16 cellular contexts compared by ENCODE assay signal in genomic region chr20:17655865-17656489, GRCh38. TPM values are rescaled to one million over a fixed set of nuclear protein-coding genes. Genes with fewer than 3 reads are reported as not detected.
A peak's percentile ranks its signal among the peaks of the same experiment; 100 is the strongest.
DNase-seq lines count a peak whose midpoint lies in the region; ATAC-seq, FAIRE-seq and TF ChIP-seq lines count a peak whose summit lies in the region.
"Had no signal": no experiment of that assay in that cellular context is flagged by ENCODE, and none has a peak within 500 bp of the region (broad histone marks: within the 10 kb centered on the region; RNA-seq: fewer than 3 reads in every experiment).

No MANE protein-coding gene starts in this region.

- no peaks in the 10 kb centered on the region for H3K9me3 Mint-ChIP-seq in activated naive CD8-positive, alpha-beta T cell treated with anti-CD3 and anti-CD28 coated beads, Interleukin-2, amount 50 U/mL, for 24 hours
- H3K9me3 Mint-ChIP-seq in activated naive CD8-positive, alpha-beta T cell treated with anti-CD3 and anti-CD28 coated beads for 36 hours, result peaks cover 2% of the 10 kb centered on the region

- H3K36me3 ChIP-seq in endothelial cell of umbilical vein (ENCODE audit: control insufficient read depth in 2 of 2, extremely low read depth in 1 of 2, insufficient read depth in 2 of 2, low read length in 2 of 2) (peaks cover 20 to 27% of the 10 kb centered on the region in 2 experiments), stomach (peaks cover 10 to 66% (median 49%) of the 10 kb centered on the region in 4 donors)

- H3K4me1 Mint-ChIP-seq in activated naive CD8-positive, alpha-beta T cell treated with anti-CD3 and anti-CD28 coated beads, Interleukin-2, amount 50 U/mL, for 24 hours, result peaks cover 16% of the 10 kb centered on the region
- H3K4me1 Mint-ChIP-seq in activated naive CD8-positive, alpha-beta T cell treated with anti-CD3 and anti-CD28 coated beads for 36 hours, result no peaks in the 10 kb centered on the region

- no peak overlapping the region for H3K9ac ChIP-seq in endothelial cell of umbilical vein (replicated peaks; ENCODE audit: extremely low read depth, insufficient read depth, low read length)

- TF ChIP-seq POLR2A in endothelial cell of umbilical vein (IDR thresholded peaks at IDR 0.05; ENCODE audit: low read depth, low read length), result no peak
- TF ChIP-seq POLR2A in stomach (IDR thresholded peaks at IDR 0.05), result no peak

- H3K27me3 Mint-ChIP-seq in activated naive CD8-positive, alpha-beta T cell treated with anti-CD3 and anti-CD28 coated beads, Interleukin-2, amount 50 U/mL, for 24 hours, result no peaks in the 10 kb centered on the region
- H3K27me3 Mint-ChIP-seq in activated naive CD8-positive, alpha-beta T cell treated with anti-CD3 and anti-CD28 coated beads for 36 hours, result no peaks in the 10 kb centered on the region

- FAIRE-seq in RCC 7860 (lab: Jason Lieb, UNC) (no peak), endothelial cell of umbilical vein (lab: Jason Lieb, UNC) (peak; percentile 21), HTR-8/SVneo (lab: Jason Lieb, UNC) (no peak)
- FAIRE-seq: GM18507, TTC549 had no signal

- dilution Hi-C loops in endothelial cell of umbilical vein (cut with MboI; ENCODE audit: extremely low pct_ligation_motif_present, low sequenced_read_pairs), result no loop called here

- no peaks in the 10 kb centered on the region for H3K27me3 ChIP-seq in endothelial cell of umbilical vein (ENCODE audit: control insufficient read depth in 2 of 2, insufficient read depth in 2 of 2, low read length in 2 of 2)
- no peaks in the 10 kb centered on the region for H3K27me3 ChIP-seq in stomach
- H3K27me3 ChIP-seq: left lung, neutrophil had no signal

- H3K4me3 ChIP-seq in endothelial cell of umbilical vein (replicated peaks in 1 of 3; ENCODE audit: insufficient read depth in 1 of 3, low read depth in 1 of 3, low read length in 3 of 3), result no peak overlapping the region
- no peak overlapping the region for H3K4me3 ChIP-seq in stomach
- H3K4me3 ChIP-seq: left lung, PC-9 had no signal

- POLR2A ChIA-PET in endothelial cell of umbilical vein (lab: Charles Lee), result no interaction called here

- H3K79me2 ChIP-seq in endothelial cell of umbilical vein (ENCODE audit: control insufficient read depth, insufficient read depth, low read length), result peaks cover 48% of the 10 kb centered on the region

- TF ChIP-seq EP300 in stomach (IDR thresholded peaks at IDR 0.05), result no peak

- H3K4me3 Mint-ChIP-seq in activated naive CD8-positive, alpha-beta T cell treated with anti-CD3 and anti-CD28 coated beads, Interleukin-2, amount 50 U/mL, for 24 hours, result no peak overlapping the region
- no peak overlapping the region for H3K4me3 Mint-ChIP-seq in activated naive CD8-positive, alpha-beta T cell treated with anti-CD3 and anti-CD28 coated beads for 36 hours

- no peaks in the 10 kb centered on the region for H3K9me1 ChIP-seq in endothelial cell of umbilical vein (replicated peaks; ENCODE audit: control insufficient read depth, extremely low read depth, insufficient read depth, low read length)

- intact Hi-C loops in endothelial cell of umbilical vein (cut with micrococcal nuclease) (loop anchor here (1.0 kb wide), 5 partner anchors 9 to 340 kb away; partner anchors contain the start of gene RRBP1), stomach (cut with DNase I; ENCODE audit: low total_unique reads) (no loop called here)

- peak; percentile 39 for ATAC-seq in activated naive CD8-positive, alpha-beta T cell treated with anti-CD3 and anti-CD28 coated beads, Interleukin-2, amount 50 U/mL, for 24 hours
- ATAC-seq in activated CD4-positive, CD25-positive, alpha-beta regulatory T cell treated with anti-CD3 and anti-CD28 coated beads, Interleukin-2, amount 50 U/mL, for 24 hours, result no peak
- ATAC-seq in HG02938 (IDR thresholded peaks at IDR 0.05; ENCODE audit: unreplicated experiment), result no peak
- ATAC-seq: left lung had no signal

- CTCF ChIA-PET in endothelial cell of umbilical vein (lab: Charles Lee), result interaction anchor here (1.1 to 3.8 kb wide), 7 partner anchors 9 to 308 kb away, joined by 3 to 51 read pairs (median 6); partner anchors contain the start of gene RRBP1

- TF ChIP-seq CTCF in endothelial cell of umbilical vein (IDR thresholded peaks at IDR 0.05; ENCODE audit: extremely low read depth in 1 of 2, insufficient read depth in 1 of 2, low read depth in 1 of 2, low read length in 2 of 2), result no peak
- TF ChIP-seq CTCF in stomach (IDR thresholded peaks at IDR 0.05), result no peak

- no peak overlapping the region for H3K27ac ChIP-seq in endothelial cell of umbilical vein (ENCODE audit: insufficient read depth, low read depth, low read length)
- H3K27ac ChIP-seq in stomach, result peak overlapping the region in 3 of 5 donors; percentile 13 to 52 (median 31)
- H3K27ac ChIP-seq: left lung, neutrophil, PC-9 had no signal

- peaks cover 23% of the 10 kb centered on the region for H3K36me3 Mint-ChIP-seq in activated naive CD8-positive, alpha-beta T cell treated with anti-CD3 and anti-CD28 coated beads, Interleukin-2, amount 50 U/mL, for 24 hours (ENCODE audit: low read depth)
- peaks cover 25% of the 10 kb centered on the region for H3K36me3 Mint-ChIP-seq in activated naive CD8-positive, alpha-beta T cell treated with anti-CD3 and anti-CD28 coated beads for 36 hours

- H2AFZ ChIP-seq in endothelial cell of umbilical vein (ENCODE audit: low read depth, low read length), result no peak overlapping the region
- H2AFZ ChIP-seq: PC-9 had no signal

- H3K4me1 ChIP-seq in endothelial cell of umbilical vein (ENCODE audit: control insufficient read depth, extremely low read depth, insufficient read depth, low read length) (peaks cover 5% of the 10 kb centered on the region), stomach (peaks cover 24 to 76% (median 39%) of the 10 kb centered on the region in 4 donors)

- WGBS in stomach, 5 donors, result 66 to 73% (median 71%) methylated on average over 11 of the region's 11 CpGs

- H3K4me2 ChIP-seq in endothelial cell of umbilical vein (ENCODE audit: insufficient read depth, low read length), result no peak overlapping the region
- H3K4me2 ChIP-seq: PC-9 had no signal

- no peaks in the 10 kb centered on the region for H3K9me3 ChIP-seq in endothelial cell of umbilical vein (replicated peaks; ENCODE audit: control insufficient read depth, insufficient read depth, low read length)
- peaks cover 0 to 6% (median 3%) of the 10 kb centered on the region in 4 donors for H3K9me3 ChIP-seq in stomach
- H3K9me3 ChIP-seq: neutrophil had no signal

- H4K20me1 ChIP-seq in endothelial cell of umbilical vein (replicated peaks; ENCODE audit: control insufficient read depth, extremely low read depth, insufficient read depth, low read length), result no peaks in the 10 kb centered on the region

- no peak for DNase-seq in activated naive CD8-positive, alpha-beta T cell treated with anti-CD3 and anti-CD28 coated beads, Interleukin-2, amount 50 U/mL, for 24 hours
- DNase-seq in activated naive CD8-positive, alpha-beta T cell treated with anti-CD3 and anti-CD28 coated beads for 36 hours, result no peak
- peak; percentile 8 for DNase-seq in RCC 7860 (ENCODE audit: low spot score)
- DNase-seq in endothelial cell of umbilical vein (ENCODE audit: low read depth, low spot score), result no peak
- no peak for DNase-seq in stomach
- no peak for DNase-seq in HTR-8/SVneo (ENCODE audit: insufficient read length, low spot score)
- DNase-seq: amniotic stem cell, DMS153, glutamatergic neuron, left lung, PC-9 had no signal

- no TSS peak for BruUV-seq in endothelial cell of umbilical vein (replicated peaks; lab: Mats Ljungman, UMichigan)

- no peak overlapping the region for H3K27ac Mint-ChIP-seq in activated naive CD8-positive, alpha-beta T cell treated with anti-CD3 and anti-CD28 coated beads, Interleukin-2, amount 50 U/mL, for 24 hours
- no peak overlapping the region for H3K27ac Mint-ChIP-seq in activated naive CD8-positive, alpha-beta T cell treated with anti-CD3 and anti-CD28 coated beads for 36 hours

TF ChIP-seq in endothelial cell of umbilical vein, 7 proteins besides CTCF, POLR2A, EP300 and RAD21 (continues in another document):
- no peak for TF ChIP-seq EZH2 (IDR thresholded peaks at IDR 0.05; ENCODE audit: borderline replicate concordance, low read depth, low read length, severe bottlenecking)
- TF ChIP-seq, protein P1, sequence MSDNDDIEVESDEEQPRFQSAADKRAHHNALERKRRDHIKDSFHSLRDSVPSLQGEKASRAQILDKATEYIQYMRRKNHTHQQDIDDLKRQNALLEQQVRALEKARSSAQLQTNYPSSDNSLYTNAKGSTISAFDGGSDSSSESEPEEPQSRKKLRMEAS (IDR thresholded peaks at IDR 0.05; ENCODE audit: insufficient read depth, insufficient read length), result no peak
- no peak for TF ChIP-seq MYC (IDR thresholded peaks at IDR 0.05; ENCODE audit: low read depth, low read length)
- no peak for TF ChIP-seq GATA2 (IDR thresholded peaks at IDR 0.05; ENCODE audit: insufficient read depth, insufficient read length, low read depth, low read length)
- TF ChIP-seq JUN (IDR thresholded peaks at IDR 0.05; ENCODE audit: borderline replicate concordance, insufficient read depth, insufficient read length, low read depth), result no peak
- TF ChIP-seq POLR2AphosphoS5 (IDR thresholded peaks at IDR 0.05; ENCODE audit: insufficient read depth, low read depth, low read length), result no peak

RNA-seq across cellular contexts. Expression of gene RRBP1, which starts 26.1 kb away (rescaled TPM):
- 10 to 100 TPM; 24.0 to 26.5 TPM for total RNA-seq in activated naive CD8-positive, alpha-beta T cell treated with anti-CD3 and anti-CD28 coated beads for 36 hours
- total RNA-seq in endothelial cell of umbilical vein (201 and 236 TPM in 2 replicates), stomach (100 to 1,000 TPM; 125 to 456 (median 251) TPM)
- polyA plus RNA-seq in endothelial cell of umbilical vein (40.3 and 50.3 TPM in 2 replicates), stomach (10 to 100 TPM; 34.4 to 79.6 (median 74.6) TPM)
- polyA plus RNA-seq in endothelial cell of umbilical vein (2011; cell fraction: cytosol; rRNA removed), result 95.8 and 98.7 TPM in 2 replicates
- polyA plus RNA-seq in endothelial cell of umbilical vein (2011; cell fraction: nucleus; rRNA removed), result 211 and 231 TPM in 2 replicates
- 146 and 186 TPM in 2 replicates for polyA plus RNA-seq in endothelial cell of umbilical vein (2012)
- 94.2 and 103 TPM in 2 replicates for polyA minus RNA-seq in endothelial cell of umbilical vein
- 10.5 TPM for polyA minus RNA-seq in endothelial cell of umbilical vein (2011; cell fraction: cytosol; rRNA and poly(A)+ RNA removed)
- 62.3 and 92.5 TPM in 2 replicates for polyA minus RNA-seq in endothelial cell of umbilical vein (2011; cell fraction: nucleus; rRNA and poly(A)+ RNA removed)

RNA-seq across cellular contexts. Expression of gene BANF2, which starts 43.8 kb away (rescaled TPM):
- not detected for total RNA-seq in activated naive CD8-positive, alpha-beta T cell treated with anti-CD3 and anti-CD28 coated beads for 36 hours
- total RNA-seq in endothelial cell of umbilical vein (not detected in 2 replicates), stomach (not detected)
- polyA plus RNA-seq in endothelial cell of umbilical vein (not detected in 2 replicates), stomach (not detected)
- polyA plus RNA-seq in endothelial cell of umbilical vein (2011; cell fraction: cytosol; rRNA removed), result not detected in 2 replicates
- polyA plus RNA-seq in endothelial cell of umbilical vein (2011; cell fraction: nucleus; rRNA removed), result not detected in 2 replicates
- polyA plus RNA-seq in endothelial cell of umbilical vein (2012), result not detected in 2 replicates
- not detected in 2 replicates for polyA minus RNA-seq in endothelial cell of umbilical vein
- not detected for polyA minus RNA-seq in endothelial cell of umbilical vein (2011; cell fraction: cytosol; rRNA and poly(A)+ RNA removed)
- not detected in 2 replicates for polyA minus RNA-seq in endothelial cell of umbilical vein (2011; cell fraction: nucleus; rRNA and poly(A)+ RNA removed)
- total RNA-seq: left lung, PC-9 had no signal
